In the genomic region with DNA sequence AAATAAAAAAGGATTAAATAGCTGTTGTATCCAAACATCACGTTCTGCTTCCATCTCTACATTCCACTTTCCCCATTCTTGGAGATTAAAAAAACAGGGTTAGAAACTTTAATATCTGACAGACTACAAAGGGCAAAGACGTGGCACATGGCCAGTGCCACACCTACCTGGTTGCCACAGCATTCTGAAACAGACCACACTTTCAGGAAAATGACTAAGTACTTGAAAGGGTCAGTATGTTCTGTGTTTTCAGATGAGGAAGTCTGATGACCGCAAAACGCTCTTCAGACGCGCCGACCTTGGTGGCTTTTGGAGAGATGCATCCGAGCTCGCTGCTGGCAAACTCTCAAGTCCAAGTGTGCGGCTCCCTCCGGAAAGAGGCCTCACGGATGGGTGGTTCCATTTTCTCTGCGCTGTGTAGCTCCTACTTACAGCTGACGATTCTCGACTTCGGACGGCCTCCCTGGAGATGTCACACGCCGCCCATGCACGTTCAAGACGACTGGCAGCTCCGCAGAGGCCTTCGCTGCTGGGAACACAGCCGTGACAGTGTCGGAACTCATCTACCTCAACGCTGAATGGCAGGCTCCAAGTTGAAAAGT, we compare ENCODE assay signal across 9 cellular contexts. TPM values are rescaled to one million over a fixed set of nuclear protein-coding genes. Genes with fewer than 3 reads are reported as not detected.
DNase-seq lines count a peak whose midpoint lies in the region; ATAC-seq, FAIRE-seq and TF ChIP-seq lines count a peak whose summit lies in the region.
"Had no signal": no experiment of that assay in that cellular context is flagged by ENCODE, and none has a peak within 500 bp of the region (broad histone marks: within the 10 kb centered on the region; RNA-seq: fewer than 3 reads in every experiment).

No MANE protein-coding gene starts in this region.

- H3K27ac ChIP-seq in Peyer's patch (peak overlapping the region in 2 of 4 donors; percentile 36 to 42), sigmoid colon (peak overlapping the region in 2 of 4 donors; percentile 33 to 67)

- H3K4me1 ChIP-seq in Peyer's patch (peaks cover 0 to 4% (median 0%) of the 10 kb centered on the region in 4 donors), sigmoid colon (no peaks in the 10 kb centered on the region)

- H3K4me3 ChIP-seq in Peyer's patch (no peak overlapping the region), fibroblast of mammary gland (ENCODE audit: control insufficient read depth, low read depth, low read length) (no peak overlapping the region), sigmoid colon (no peak overlapping the region)

- TF ChIP-seq POLR2A in Peyer's patch (IDR thresholded peaks at IDR 0.05) (no peak), sigmoid colon (IDR thresholded peaks at IDR 0.05) (no peak), GM12892 (IDR thresholded peaks at IDR 0.05; ENCODE audit: low read depth, low read length) (no peak)

- WGBS in sigmoid colon, 2 donors = 82% methylated on average over 26 of the region's 26 CpGs

- H3K36me3 ChIP-seq in Peyer's patch = peaks cover 0 to 78% (median 3%) of the 10 kb centered on the region in 3 donors
- H3K36me3 ChIP-seq in sigmoid colon = peaks cover 26 to 99% (median 51%) of the 10 kb centered on the region in 4 donors

- FAIRE-seq in GM12892 (lab: Jason Lieb, UNC) = no peak

- H3K27me3 ChIP-seq in Peyer's patch = no peaks in the 10 kb centered on the region
- no peaks in the 10 kb centered on the region for H3K27me3 ChIP-seq in sigmoid colon

- DNase-seq in Peyer's patch = peak; percentile 60 to 82 (median 68)
- peak; percentile 35 for DNase-seq in fibroblast of mammary gland (ENCODE audit: low read depth)
- DNase-seq in sigmoid colon = peak; percentile 69
- DNase-seq in stimulated activated CD4-positive, alpha-beta T cell treated with anti-CD3 and anti-CD28 coated beads, Interleukin-4, amount 100 ng/mL, for 4 hours = no peak
- no peak for DNase-seq in GM12892 (ENCODE audit: insufficient read length)
- no peak for DNase-seq in activated gamma-delta T cell (lab: John Stamatoyannopoulos, UW)
- DNase-seq: IMR-90 had no signal

- TF ChIP-seq CTCF in Peyer's patch (IDR thresholded peaks at IDR 0.05) (no peak), fibroblast of mammary gland (conservative IDR thresholded peaks at IDR 0.05; ENCODE audit: control insufficient read depth, insufficient read depth, low read depth, low read length) (no peak), sigmoid colon (IDR thresholded peaks at IDR 0.05) (no peak)

- ATAC-seq in GM19324 (IDR thresholded peaks at IDR 0.05; ENCODE audit: low FRiP score, unreplicated experiment) (peak; percentile 74), GM19463 (IDR thresholded peaks at IDR 0.05; ENCODE audit: unreplicated experiment) (no peak)

- H3K9me3 ChIP-seq in Peyer's patch (no peaks in the 10 kb centered on the region), sigmoid colon (no peaks in the 10 kb centered on the region)

- intact Hi-C loops in sigmoid colon (cut with DNase I) = no loop called here

- TF ChIP-seq EP300 in sigmoid colon (IDR thresholded peaks at IDR 0.05) = peak in 2 of 4 donors; percentile 3 to 79

RNA-seq across cellular contexts. Expression of a gene that starts 15.5 kb away (rescaled TPM):
- 10 to 100 TPM; 38.0 to 50.6 (median 40.7) TPM for total RNA-seq in Peyer's patch
- 10 to 100 TPM; 50.0 to 62.6 (median 62.2) TPM for total RNA-seq in sigmoid colon
- polyA plus RNA-seq in sigmoid colon = 100 to 1,000 TPM in 1 of 3 donors, 10 to 100 TPM in 2; 48.0 to 137 (median 76.3) TPM
- polyA plus RNA-seq in GM12892 (2012; ENCODE audit: missing spikeins) = 34.6 TPM

RNA-seq across cellular contexts. Expression of a gene that starts 24.0 kb away (rescaled TPM):
- total RNA-seq in Peyer's patch = 100 to 1,000 TPM; 135 to 207 (median 191) TPM
- 100 to 1,000 TPM in 2 of 4 donors, 10 to 100 TPM in 2; 86.7 to 120 (median 98.4) TPM for total RNA-seq in sigmoid colon
- 10 to 100 TPM; 15.0 to 40.0 (median 16.2) TPM for polyA plus RNA-seq in sigmoid colon
- 10.6 TPM for polyA plus RNA-seq in GM12892 (2012; ENCODE audit: missing spikeins)

Comparison
In these comparisons a context has a peak if more than half of its experiments do, and no peak if none do; other contexts are left out.
1. DNase-seq: peak in Peyer's patch (3 of 3), fibroblast of mammary gland (single experiment) and sigmoid colon (single experiment); none in stimulated activated CD4-positive, alpha-beta T cell treated with anti-CD3 and anti-CD28 coated beads, Interleukin-4, amount 100 ng/mL, for 4 hours (0 of 2), GM12892 (single experiment) and activated gamma-delta T cell (single experiment).